2 cellular contexts compared by ENCODE assay signal in genomic region chr20:16676895-16677294, GRCh38.
TF ChIP-seq lines count a peak whose summit lies in the region.

No MANE protein-coding gene starts in this region.

TF ChIP-seq in HepG2, 621 proteins besides CTCF, POLR2A, EP300 and RAD21:
- TF ChIP-seq HBP1 (CRISPR knock-in tag; IDR thresholded peaks at IDR 0.05; ENCODE audit: low read depth) (no peak), MNT (IDR thresholded peaks at IDR 0.05) (peak; percentile 91)

TF ChIP-seq in WTC11, 78 proteins besides CTCF, POLR2A, EP300 and RAD21:
- TF ChIP-seq NFYB (CRISPR knock-in tag; conservative IDR thresholded peaks at IDR 0.05; ENCODE audit: low read depth): 0 out of 2 replicates have a peak, but pooled peaks have one; percentile 31
- no peak for TF ChIP-seq RELA (CRISPR knock-in tag; IDR thresholded peaks at IDR 0.05; ENCODE audit: borderline replicate concordance)
- TF ChIP-seq FOXP1 (CRISPR knock-in tag; IDR thresholded peaks at IDR 0.05; ENCODE audit: borderline replicate concordance): no peak
- no peak for TF ChIP-seq ZNF671 (CRISPR knock-in tag; IDR thresholded peaks at IDR 0.05)
- TF ChIP-seq RORB (CRISPR knock-in tag; IDR thresholded peaks at IDR 0.05): no peak
- peak; percentile 51; the same call in 1 of the 2 replicates for TF ChIP-seq USF2 (CRISPR knock-in tag; IDR thresholded peaks at IDR 0.05)
- TF ChIP-seq E2F4 (CRISPR knock-in tag; IDR thresholded peaks at IDR 0.05; ENCODE audit: borderline replicate concordance, low read depth): no peak
- TF ChIP-seq IRF2 (CRISPR knock-in tag; IDR thresholded peaks at IDR 0.05; ENCODE audit: borderline replicate concordance, low read depth): no peak
